In genomic region chr7:80910228-80910627, GRCh38 we compare ENCODE assay signal across 20 cellular contexts. TPM values are rescaled to one million over a fixed set of nuclear protein-coding genes. Genes with fewer than 3 reads are reported as not detected.
"Had no signal": no experiment of that assay in that cellular context is flagged by ENCODE, and none has a peak within 500 bp of the region (broad histone marks: within the 10 kb centered on the region; RNA-seq: fewer than 3 reads in every experiment).

No MANE protein-coding gene starts in this region.

- H3K4me3 Mint-ChIP-seq: naive thymus-derived CD4-positive, alpha-beta T cell; nephron progenitor cell had no signal

- H3K27me3 ChIP-seq: colonic mucosa, hepatocyte, sigmoid colon, stomach, transverse colon had no signal

- H3K9ac ChIP-seq: parathyroid adenoma had no signal

- H3K4me1 Mint-ChIP-seq: naive thymus-derived CD4-positive, alpha-beta T cell had no signal

- H3K9me3 Mint-ChIP-seq: nephron progenitor cell had no signal

- FAIRE-seq: kidney, small intestine had no signal

- H3K27me3 Mint-ChIP-seq: naive thymus-derived CD4-positive, alpha-beta T cell had no signal

- H3K4me2 ChIP-seq: hepatocyte had no signal

- H3K36me3 Mint-ChIP-seq: naive thymus-derived CD4-positive, alpha-beta T cell had no signal

- H3K27ac ChIP-seq: colonic mucosa, esophagus squamous epithelium, hepatocyte, parathyroid adenoma, prostate gland, sigmoid colon, stomach, thoracic aorta, transverse colon had no signal

- ATAC-seq: naive thymus-derived CD4-positive, alpha-beta T cell had no signal

- H3K4me1 ChIP-seq: colonic mucosa, esophagus squamous epithelium, parathyroid adenoma, prostate gland had no signal

- H3K27ac Mint-ChIP-seq: naive thymus-derived CD4-positive, alpha-beta T cell had no signal

- H3K4me3 ChIP-seq: colonic mucosa, esophagus squamous epithelium, hepatocyte, prostate gland, sigmoid colon, stomach, thoracic aorta, transverse colon had no signal

- H3K9me3 ChIP-seq: colonic mucosa, esophagus squamous epithelium, prostate gland, sigmoid colon, stomach, thoracic aorta, transverse colon had no signal

- H3K79me2 ChIP-seq: parathyroid adenoma had no signal

- DNase-seq: colonic mucosa; dermis blood vessel endothelial cell; esophagus squamous epithelium; foreskin fibroblast; kidney; left cardiac atrium; naive thymus-derived CD4-positive, alpha-beta T cell; nephron progenitor cell; retina; sigmoid colon; small intestine; stimulated activated CD4-positive, alpha-beta T cell treated with anti-CD3 and anti-CD28 coated beads, Interleukin-12 subunit alpha, Interleukin-12 subunit beta, amount 100 ng/mL, for 4 hours; stimulated activated naive CD4-positive, alpha-beta T cell; stomach; substantia nigra; transverse colon had no signal

- H3K36me3 ChIP-seq: colonic mucosa, esophagus squamous epithelium, prostate gland, thoracic aorta, transverse colon had no signal

- H2AFZ ChIP-seq: hepatocyte, parathyroid adenoma had no signal

RNA-seq across cellular contexts. Expression of gene SEMA3C, which starts 8.6 kb away (rescaled TPM):
- polyA plus RNA-seq: naive thymus-derived CD4-positive, alpha-beta T cell had no signal
